Comparison of ENCODE assay signal across 23 cellular contexts in the genomic region with DNA sequence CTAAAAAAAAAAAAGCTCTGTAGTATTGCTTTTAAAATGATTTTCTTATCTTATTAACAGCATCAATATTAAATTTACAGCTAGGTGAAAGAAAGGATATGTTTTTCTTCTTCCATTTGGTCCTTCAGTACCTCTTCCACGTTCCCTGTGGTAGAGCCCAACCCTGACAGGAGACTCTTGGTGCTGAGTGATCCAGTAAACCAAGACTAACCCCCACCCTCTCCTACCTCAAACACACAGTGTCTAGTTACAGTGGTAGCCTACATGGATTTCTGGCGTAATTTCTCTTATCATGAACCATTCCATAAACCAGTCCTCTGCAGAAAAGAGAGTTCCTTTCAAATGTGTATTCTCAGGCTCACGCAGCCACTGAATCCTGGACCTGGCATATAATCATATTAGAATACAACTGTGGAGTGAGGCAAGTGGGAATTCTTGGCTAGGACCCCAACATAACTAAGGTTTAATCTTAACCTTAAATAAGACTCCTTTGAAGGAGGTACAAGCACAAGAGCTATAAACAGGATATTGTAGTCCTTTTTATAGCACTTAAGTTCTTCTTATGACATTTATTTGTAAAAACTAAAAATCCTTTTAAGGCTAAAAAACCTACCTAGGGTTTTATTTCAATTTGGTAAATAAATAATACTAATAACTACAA. TPM values are rescaled to one million over a fixed set of nuclear protein-coding genes. Genes with fewer than 3 reads are reported as not detected.
A peak's percentile ranks its signal among the peaks of the same experiment; 100 is the strongest.
DNase-seq lines count a peak whose midpoint lies in the region; ATAC-seq and TF ChIP-seq lines count a peak whose summit lies in the region.
"Had no signal": no experiment of that assay in that cellular context is flagged by ENCODE, and none has a peak within 500 bp of the region (broad histone marks: within the 10 kb centered on the region; RNA-seq: fewer than 3 reads in every experiment).

No MANE protein-coding gene starts in this region.

- no TSS peak for BruUV-seq in Panc1 (replicated peaks; lab: Mats Ljungman, UMichigan)

- H3K4me3 ChIP-seq in Panc1 (ENCODE audit: low read depth in 2 of 2, low read length in 2 of 2) (no peak overlapping the region), left lung (no peak overlapping the region), osteoblast (ENCODE audit: insufficient read depth, low read length) (no peak overlapping the region), right cardiac atrium (ENCODE audit: low read length) (no peak overlapping the region)
- H3K4me3 ChIP-seq: BLaER1, GM12878 had no signal

- in situ Hi-C loops in Panc1 (cut with HindIII; ENCODE audit: low pct_unique_long_range_greater_than_20kb, low sequenced_read_pairs), result no loop called here

- DNase-seq in DMS79 (lab: John Stamatoyannopoulos, UW), result peak; percentile 31
- DNase-seq in DMS79 treated with DMSO at 0.1 percent for 48 hours (lab: John Stamatoyannopoulos, UW), result peak; percentile 52
- DNase-seq in Panc1 (ENCODE audit: low read depth, low spot score), result no peak
- DNase-seq in left lung, result no peak
- no peak for DNase-seq in caudate nucleus (lab: John Stamatoyannopoulos, UW)
- no peak for DNase-seq in osteoblast (ENCODE audit: insufficient read length, low spot score, missing footprints)
- DNase-seq in right cardiac atrium, result no peak
- DNase-seq: 8988T; ACHN; BE2C; C1 segment of cervical spinal cord; CD4-positive, alpha-beta memory T cell; CD4-positive, CD25-positive, alpha-beta regulatory T cell; CD8-positive, alpha-beta memory T cell; COR-L47; DMS153; DMS53; DND-41; EL; GDM1 had no signal

- H3K4me2 ChIP-seq in osteoblast (ENCODE audit: insufficient read depth, low read length), result no peak overlapping the region
- H3K4me2 ChIP-seq: BLaER1 had no signal

- no peak for TF ChIP-seq CTCF in Panc1 (IDR thresholded peaks at IDR 0.05)
- TF ChIP-seq CTCF in left lung (IDR thresholded peaks at IDR 0.05), result no peak
- TF ChIP-seq CTCF in osteoblast (IDR thresholded peaks at IDR 0.05; ENCODE audit: extremely low read depth, low read depth, low read length), result no peak

- intact Hi-C loops in Panc1 (cut with micrococcal nuclease; ENCODE audit: unreplicated experiment), result no loop called here
- intact Hi-C loops in left lung (cut with DNase I), result no loop called here
- intact Hi-C loops in right cardiac atrium (cut with DNase I), result no loop called here

- ATAC-seq in Panc1 (no peak), left lung (peak; percentile 60), right cardiac atrium (no peak), HG03159 (IDR thresholded peaks at IDR 0.05; ENCODE audit: unreplicated experiment) (no peak)
- ATAC-seq: GM12878 had no signal

- POLR2A ChIA-PET in Panc1 (lab: Charles Lee), result interaction anchor here (0.6 to 1.1 kb wide), 3 partner anchors 12 to 46 kb away, joined by 3 to 5 read pairs (median 4); no protein-coding TSS in a partner anchor

- no peaks in the 10 kb centered on the region for H3K79me2 ChIP-seq in osteoblast (ENCODE audit: insufficient read depth, low read length)

- peaks cover 32% of the 10 kb centered on the region for H3K4me1 ChIP-seq in Panc1 (ENCODE audit: control insufficient read depth, insufficient read depth, low read length)
- H3K4me1 ChIP-seq in left lung, result no peaks in the 10 kb centered on the region
- H3K4me1 ChIP-seq in osteoblast (ENCODE audit: insufficient read depth, low read length), result no peaks in the 10 kb centered on the region
- H3K4me1 ChIP-seq in right cardiac atrium (ENCODE audit: control insufficient read depth, insufficient read depth, low read length), result peaks cover 2% of the 10 kb centered on the region
- H3K4me1 ChIP-seq: BE2C, BLaER1 had no signal

- 56% methylated on average over 3 of the region's 3 CpGs for WGBS in right cardiac atrium

- CTCF ChIA-PET in Panc1 (lab: Charles Lee), result interaction anchor here (0.6 kb wide), 1 partner anchor 26 kb away, joined by 5 read pairs; no protein-coding TSS in a partner anchor

- no peaks in the 10 kb centered on the region for H3K9me3 ChIP-seq in Panc1 (ENCODE audit: control insufficient read depth, insufficient read depth, low read depth, low read length)
- H3K9me3 ChIP-seq in left lung, result no peaks in the 10 kb centered on the region
- no peaks in the 10 kb centered on the region for H3K9me3 ChIP-seq in osteoblast (ENCODE audit: low read depth, low read length)
- H3K9me3 ChIP-seq in right cardiac atrium (ENCODE audit: control insufficient read depth, low read length), result no peaks in the 10 kb centered on the region
- H3K9me3 ChIP-seq: BE2C, BLaER1 had no signal

- H3K27me3 ChIP-seq in Panc1 (ENCODE audit: control insufficient read depth, insufficient read depth, low read length), result no peaks in the 10 kb centered on the region
- no peaks in the 10 kb centered on the region for H3K27me3 ChIP-seq in left lung
- H3K27me3 ChIP-seq in osteoblast (ENCODE audit: insufficient read depth, low read length), result no peaks in the 10 kb centered on the region
- no peaks in the 10 kb centered on the region for H3K27me3 ChIP-seq in right cardiac atrium (ENCODE audit: control insufficient read depth, insufficient read depth)
- H3K27me3 ChIP-seq: BE2C, BLaER1 had no signal

- H3K27ac ChIP-seq in Panc1 (ENCODE audit: low read length) (peak overlapping the region; percentile 84; the same call in 1 of the 2 replicates), left lung (no peak overlapping the region), caudate nucleus (ENCODE audit: low read depth, low read length) (no peak overlapping the region), osteoblast (ENCODE audit: low read depth, low read length) (no peak overlapping the region), right cardiac atrium (ENCODE audit: low read length) (no peak overlapping the region)
- H3K27ac ChIP-seq: BLaER1 had no signal

- no peak overlapping the region for H2AFZ ChIP-seq in osteoblast (ENCODE audit: low read length)

- H3K36me3 ChIP-seq in Panc1 (ENCODE audit: control insufficient read depth, insufficient read depth, low read length) (no peaks in the 10 kb centered on the region), left lung (no peaks in the 10 kb centered on the region), osteoblast (ENCODE audit: insufficient read depth, low read length) (no peaks in the 10 kb centered on the region)
- H3K36me3 ChIP-seq: BE2C, BLaER1 had no signal

- no peaks in the 10 kb centered on the region for H4K20me1 ChIP-seq in osteoblast (ENCODE audit: insufficient read depth, low read length)
- H4K20me1 ChIP-seq: BLaER1 had no signal

RNA-seq across cellular contexts. Expression of gene TXNRD1, which starts 27.1 kb away (rescaled TPM):
- total RNA-seq in Panc1 (2021; ENCODE audit: unreplicated experiment) (348 TPM), left lung (100 to 1,000 TPM; 111 to 174 TPM), osteoblast (323 and 502 TPM in 2 replicates), right cardiac atrium (100 to 1,000 TPM; 118 to 187 (median 148) TPM)
- polyA plus RNA-seq in Panc1 (2012; ENCODE audit: insufficient read length), result 205 TPM
- 57.9 TPM for polyA plus RNA-seq in right cardiac atrium

Comparison
In these comparisons a context has a peak if more than half of its experiments do, and no peak if none do; other contexts are left out.
1. DNase-seq: peak in DMS79 (single experiment) and DMS79 treated with DMSO at 0.1 percent for 48 hours (single experiment); none in Panc1 (single experiment), left lung (0 of 2), caudate nucleus (0 of 61), osteoblast (single experiment) and right cardiac atrium (0 of 3).